ENCODE assay signal across 8 cellular contexts in genomic region chr5:80125962-80126480, GRCh38.
A peak's percentile ranks its signal among the peaks of the same experiment; 100 is the strongest.
DNase-seq lines count a peak whose midpoint lies in the region; ATAC-seq and TF ChIP-seq lines count a peak whose summit lies in the region.

No MANE protein-coding gene starts in this region.

- WGBS in lower leg skin, 2 donors = 61 to 67% methylated on average over 4 of the region's 4 CpGs

- no peaks in the 10 kb centered on the region for H3K9me3 ChIP-seq in SJSA1 (replicated peaks)

- TF ChIP-seq POLR2A in lower leg skin (IDR thresholded peaks at IDR 0.05) = no peak

- ATAC-seq in HG02938 (IDR thresholded peaks at IDR 0.05; ENCODE audit: unreplicated experiment) (peak; percentile 54), HG03025 (IDR thresholded peaks at IDR 0.05; ENCODE audit: low FRiP score, unreplicated experiment) (no peak)

- H3K36me3 ChIP-seq in SJSA1 = no peaks in the 10 kb centered on the region

- TF ChIP-seq CTCF in lower leg skin (IDR thresholded peaks at IDR 0.05) = no peak

- H3K27ac ChIP-seq in SJSA1 = peak overlapping the region; percentile 47

- intact Hi-C loops in lower leg skin (cut with DNase I; ENCODE audit: low total_unique reads) = no loop called here

- H3K4me3 ChIP-seq in SJSA1 (no peak overlapping the region), lower leg skin (ENCODE audit: low read depth, poor library complexity, severe bottlenecking) (no peak overlapping the region)

- DNase-seq in stimulated activated CD4-positive, alpha-beta T cell treated with anti-CD3 and anti-CD28 coated beads, Interleukin-4, amount 100 ng/mL, for 24 hours = peak; percentile 46
- DNase-seq in stimulated activated CD4-positive, alpha-beta T cell treated with anti-CD3 and anti-CD28 coated beads, Interleukin-2, amount 100 ng/mL, for 24 hours = no peak
- DNase-seq in SJSA1 (ENCODE audit: low read depth in 1 of 2, low spot score in 2 of 2) (peak in 1 of 2 experiments; percentile 73), globus pallidus (ENCODE audit: low spot score) (peak; percentile 58), NCI-H2227 treated with DMSO at 0.1 percent for 48 hours (lab: John Stamatoyannopoulos, UW) (no peak), lower leg skin (ENCODE audit: low spot score in 2 of 2) (no peak)

- no peaks in the 10 kb centered on the region for H3K27me3 ChIP-seq in SJSA1 (replicated peaks)

- H3K4me1 ChIP-seq in SJSA1 (replicated peaks) = peaks cover 22% of the 10 kb centered on the region

Comparison
In these comparisons a context has a peak if more than half of its experiments do, and no peak if none do; other contexts are left out.
1. DNase-seq: peak in stimulated activated CD4-positive, alpha-beta T cell treated with anti-CD3 and anti-CD28 coated beads, Interleukin-4, amount 100 ng/mL, for 24 hours (single experiment) and globus pallidus (single experiment); none in stimulated activated CD4-positive, alpha-beta T cell treated with anti-CD3 and anti-CD28 coated beads, Interleukin-2, amount 100 ng/mL, for 24 hours (0 of 2), NCI-H2227 treated with DMSO at 0.1 percent for 48 hours (single experiment) and lower leg skin (0 of 2).